In genomic region chr1:214271174-214271858, GRCh38 we compare ENCODE assay signal across 17 cellular contexts. TPM values are rescaled to one million over a fixed set of nuclear protein-coding genes. Genes with fewer than 3 reads are reported as not detected.
A peak's percentile ranks its signal among the peaks of the same experiment; 100 is the strongest.
DNase-seq lines count a peak whose midpoint lies in the region; ATAC-seq, FAIRE-seq and TF ChIP-seq lines count a peak whose summit lies in the region.
"Had no signal": no experiment of that assay in that cellular context is flagged by ENCODE, and none has a peak within 500 bp of the region (broad histone marks: within the 10 kb centered on the region; RNA-seq: fewer than 3 reads in every experiment).

No MANE protein-coding gene starts in this region.

- H3K9ac ChIP-seq in H1 (replicated peaks in 1 of 4; ENCODE audit: extremely low read depth in 1 of 4, low read depth in 3 of 4, low read length in 3 of 4) = no peak overlapping the region
- H3K9ac ChIP-seq: BLaER1, neural progenitor cell had no signal

- no peaks in the 10 kb centered on the region for H3K79me1 ChIP-seq in H1 (ENCODE audit: low read depth, low read length)

- no peak overlapping the region for H2AK5ac ChIP-seq in H1 (ENCODE audit: low read depth, low read length)

- H3K23me2 ChIP-seq in H1 (ENCODE audit: low read depth, low read length) = no peaks in the 10 kb centered on the region

- CTCF ChIA-PET in H1 (lab: Charles Lee; ENCODE audit: partially characterized antibody) = interaction anchor here (0.7 to 5.2 kb wide), 13 partner anchors 8 to 71 kb away, joined by 3 to 130 read pairs (median 4); no protein-coding TSS in a partner anchor

- no peaks in the 10 kb centered on the region for H3K79me2 ChIP-seq in H1 (ENCODE audit: control insufficient read depth in 1 of 2, insufficient read depth in 2 of 2, low read length in 2 of 2)

- intact Hi-C loops in body of pancreas (cut with DNase I) = no loop called here

- no peak overlapping the region for H3K23ac ChIP-seq in H1 (ENCODE audit: insufficient read length)

- TF ChIP-seq POLR2A in NB4 (IDR thresholded peaks at IDR 0.05; ENCODE audit: extremely low read depth, insufficient read length) (no peak), H1 (IDR thresholded peaks at IDR 0.05; ENCODE audit: control extremely low read depth in 1 of 2, low read depth in 2 of 2, low read length in 2 of 2) (no peak), body of pancreas (IDR thresholded peaks at IDR 0.05) (no peak)

- H3K4me3 ChIP-seq in BE2C (ENCODE audit: low read depth, low read length) (no peak overlapping the region), NB4 (ENCODE audit: low read depth, low read length) (no peak overlapping the region), H1 (ENCODE audit: extremely low read depth in 1 of 4, insufficient read depth in 2 of 4, low read depth in 3 of 4, low read length in 4 of 4) (no peak overlapping the region), body of pancreas (no peak overlapping the region)
- H3K4me3 ChIP-seq: BLaER1, MG63, neural progenitor cell, tibial nerve had no signal

- no peak overlapping the region for H3K4me2 ChIP-seq in H1 (ENCODE audit: insufficient read depth in 1 of 2, low read depth in 2 of 2, low read length in 2 of 2)
- H3K4me2 ChIP-seq: BLaER1, neural progenitor cell had no signal

- H3K18ac ChIP-seq in H1 (ENCODE audit: extremely low read depth, low read length) = no peak overlapping the region

- TF ChIP-seq CTCF in BE2C (IDR thresholded peaks at IDR 0.05; ENCODE audit: low read depth, low read length) (0 out of 2 replicates have a peak, but pooled peaks have one; percentile 8), GM10266 (IDR thresholded peaks at IDR 0.05; ENCODE audit: control insufficient read depth, insufficient read depth, low read depth, missing control alignments) (peak; percentile 34), NB4 (IDR thresholded peaks at IDR 0.05; ENCODE audit: low read depth, low read length) (peak; percentile 13), H1 (IDR thresholded peaks at IDR 0.05; ENCODE audit: control extremely low read depth in 1 of 3, insufficient read depth in 1 of 3, low read depth in 1 of 3, low read length in 3 of 3) (peak; percentile 39 to 50 (median 46)), body of pancreas (IDR thresholded peaks at IDR 0.05) (no peak)

- no peak for TF ChIP-seq EP300 in H1 (IDR thresholded peaks at IDR 0.05; ENCODE audit: borderline replicate concordance in 1 of 2, low read depth in 2 of 2, low read length in 2 of 2)

- no peaks in the 10 kb centered on the region for H3K27me3 ChIP-seq in BE2C
- H3K27me3 ChIP-seq in H1 (replicated peaks in 1 of 4; ENCODE audit: control insufficient read depth in 3 of 4, extremely low read depth in 1 of 4, insufficient read depth in 3 of 4, low read length in 3 of 4) = no peaks in the 10 kb centered on the region
- peaks cover 0 to 14% of the 10 kb centered on the region in 2 donors for H3K27me3 ChIP-seq in body of pancreas
- H3K27me3 ChIP-seq: BLaER1, neural progenitor cell had no signal

- FAIRE-seq in H1 (lab: Jason Lieb, UNC) = no peak
- FAIRE-seq: islet of Langerhans had no signal

- no peak overlapping the region for H3K4ac ChIP-seq in H1 (replicated peaks; ENCODE audit: insufficient read length, low read depth, low read length)

- H4K91ac ChIP-seq in H1 (replicated peaks; ENCODE audit: insufficient read length, low read length) = no peak overlapping the region

- H4K20me1 ChIP-seq in H1 (replicated peaks in 1 of 2; ENCODE audit: control insufficient read depth in 1 of 2, insufficient read depth in 2 of 2, low read length in 2 of 2) = no peaks in the 10 kb centered on the region
- H4K20me1 ChIP-seq: BLaER1 had no signal

- H4K5ac ChIP-seq in H1 (ENCODE audit: insufficient read length, low read depth, low read length) = no peak overlapping the region

- H3K27ac ChIP-seq in H1 (ENCODE audit: low read depth, low read length) (no peak overlapping the region), body of pancreas (no peak overlapping the region)
- H3K27ac ChIP-seq: BLaER1, neural progenitor cell, tibial nerve had no signal

- H2BK12ac ChIP-seq in H1 (ENCODE audit: low read depth, low read length) = no peak overlapping the region

- no peak overlapping the region for H4K8ac ChIP-seq in H1 (ENCODE audit: extremely low read depth, insufficient read depth, low read length)

- peak; percentile 68 to 77 for TF ChIP-seq RAD21 in H1 (IDR thresholded peaks at IDR 0.05 in 1 of 2, conservative IDR thresholded peaks at IDR 0.05 in 1 of 2; ENCODE audit: low read depth in 2 of 2, low read length in 2 of 2)

- no peak overlapping the region for H2BK5ac ChIP-seq in H1 (ENCODE audit: low read depth, low read length)

- H3K9me3 ChIP-seq in BE2C = no peaks in the 10 kb centered on the region
- H3K9me3 ChIP-seq in H1 (ENCODE audit: insufficient read depth in 2 of 2, low read depth in 1 of 2, low read length in 1 of 2) = no peaks in the 10 kb centered on the region
- no peaks in the 10 kb centered on the region for H3K9me3 ChIP-seq in body of pancreas
- H3K9me3 ChIP-seq: MG63 had no signal

- no peak overlapping the region for H2BK15ac ChIP-seq in H1 (ENCODE audit: low read length)

- H2BK20ac ChIP-seq in H1 (ENCODE audit: low read length) = no peak overlapping the region

- no peak overlapping the region for H2BK120ac ChIP-seq in H1 (replicated peaks; ENCODE audit: low read depth, low read length)

- POLR2A ChIA-PET in H1 (lab: Charles Lee; ENCODE audit: partially characterized antibody) = no interaction called here

- no peak for ATAC-seq in body of pancreas
- ATAC-seq: activated naive CD8-positive, alpha-beta T cell treated with anti-CD3 and anti-CD28 coated beads, Interleukin-2, amount 50 U/mL, for 24 hours had no signal

- no peak overlapping the region for H3K14ac ChIP-seq in H1 (ENCODE audit: insufficient read length)

- H3K36me3 ChIP-seq in BE2C (no peaks in the 10 kb centered on the region), H1 (ENCODE audit: control insufficient read depth in 2 of 4, insufficient read depth in 4 of 4, low read length in 3 of 4) (no peaks in the 10 kb centered on the region), body of pancreas (replicated peaks in 1 of 2; ENCODE audit: insufficient read depth in 1 of 2, low read depth in 2 of 2) (no peaks in the 10 kb centered on the region)
- H3K36me3 ChIP-seq: BLaER1, MG63, neural progenitor cell, tibial nerve had no signal

- no peak overlapping the region for H2AFZ ChIP-seq in H1 (ENCODE audit: low read length)
- H2AFZ ChIP-seq: neural progenitor cell had no signal

- no peaks in the 10 kb centered on the region for H3K4me1 ChIP-seq in BE2C
- peaks cover 0 to 2% (median 0%) of the 10 kb centered on the region in 4 experiments; a peak in 4 of 7 replicates for H3K4me1 ChIP-seq in H1 (replicated peaks in 1 of 4; ENCODE audit: control insufficient read depth in 3 of 4, insufficient read depth in 4 of 4, low read length in 3 of 4)
- H3K4me1 ChIP-seq in body of pancreas = no peaks in the 10 kb centered on the region
- H3K4me1 ChIP-seq: BLaER1, neural progenitor cell, tibial nerve had no signal

- no peak overlapping the region for H3K56ac ChIP-seq in H1 (replicated peaks; ENCODE audit: insufficient read length, low read depth, low read length)

- 52% methylated on average over 3 of the region's 3 CpGs; no CpG with 5 or more reads in 1 of the 2 experiments for WGBS in H1 (ENCODE audit: extremely low coverage in 1 of 2, insufficient coverage in 1 of 2, insufficient read length in 1 of 2, insufficient replicate concordance in 2 of 2, low coverage in 1 of 2, low lambda C conversion rate in 2 of 2, missing lambda C conversion rate in 1 of 2), 2 experiments
- WGBS in body of pancreas, 2 donors = 29 to 45% methylated on average over 3 of the region's 3 CpGs

- DNase-seq in BE2C (no peak), GM10266 (ENCODE audit: extremely low spot score) (no peak), NB4 (ENCODE audit: low read depth) (peak; percentile 23), H1 (ENCODE audit: low read depth in 1 of 2, low spot score in 2 of 2) (no peak), kidney glomerular epithelial cell (lab: John Stamatoyannopoulos, UW) (no peak), mesenteric fat pad (ENCODE audit: low spot score) (no peak), body of pancreas (no peak)
- DNase-seq: activated naive CD8-positive, alpha-beta T cell treated with anti-CD3 and anti-CD28 coated beads, Interleukin-2, amount 50 U/mL, for 24 hours; effector memory CD4-positive, alpha-beta T cell; MG63; midbrain; NCI-H187 treated with DMSO at 0.1 percent for 48 hours; stimulated activated CD4-positive, alpha-beta T cell treated with anti-CD3 and anti-CD28 coated beads, Interleukin-12 subunit alpha, Interleukin-12 subunit beta, amount 100 ng/mL, for 4 hours had no signal

TF ChIP-seq in H1, 55 proteins besides CTCF, POLR2A, EP300 and RAD21:
- peak; percentile 59; the same call in 1 of the 2 replicates for TF ChIP-seq CEBPB (IDR thresholded peaks at IDR 0.05; ENCODE audit: low read depth, low read length)
- no peak for TF ChIP-seq RFX5 (IDR thresholded peaks at IDR 0.05; ENCODE audit: borderline replicate concordance, low read depth, low read length)
- TF ChIP-seq ZNF274 (IDR thresholded peaks at IDR 0.05; ENCODE audit: borderline replicate concordance, extremely low read depth, low read length) = no peak

RNA-seq across cellular contexts. Expression of gene SMYD2, which starts 9.6 kb away (rescaled TPM):
- 16.5 TPM for polyA plus RNA-seq in BE2C (2012; ENCODE audit: insufficient read depth, insufficient read length, low read depth)
- total RNA-seq in H1 (2021; fragmentation: NEBNext Ultra II Directional; extraction: Animal tissue kit (Norgen Biotek cat#: 25700)) = 4.4 and 5.2 TPM in 2 replicates
- 1.6 and 3.0 TPM in 2 replicates for polyA plus RNA-seq in H1 (2011; rRNA removed)
- 3.4 TPM for polyA plus RNA-seq in H1 (2011; cell fraction: cytosol; rRNA removed)
- 3.5 TPM for polyA plus RNA-seq in H1 (2011; cell fraction: nucleus; rRNA removed)
- polyA plus RNA-seq in H1 (2012, experiment 1 of 2) = 3.9 to 9.8 TPM (median 4.9 TPM) in 4 replicates
- polyA plus RNA-seq in H1 (2012, experiment 2 of 2) = 3.1 TPM
- polyA plus RNA-seq in H1 (2013, experiment 1 of 2) = 3.2 TPM
- polyA plus RNA-seq in H1 (2013, experiment 2 of 2) = 3.3 TPM
- polyA minus RNA-seq in H1 (2011; rRNA and poly(A)+ RNA removed) = 4.1 and 4.3 TPM in 2 replicates
- 2.3 TPM for polyA minus RNA-seq in H1 (2011; cell fraction: cytosol; rRNA and poly(A)+ RNA removed)
- polyA minus RNA-seq in H1 (2011; cell fraction: nucleus; rRNA and poly(A)+ RNA removed) = 3.4 TPM
- 34.4 TPM for total RNA-seq in mesenteric fat pad
- 10 to 100 TPM; 18.4 to 18.5 TPM for total RNA-seq in body of pancreas

Comparison
In these comparisons a context has a peak if more than half of its experiments do, and no peak if none do; other contexts are left out.
1. CTCF ChIP-seq: peak in BE2C (single experiment), GM10266 (single experiment), NB4 (single experiment) and H1 (3 of 3); none in body of pancreas (0 of 7).